ENCODE assay signal across 1 cellular context in the genomic region with DNA sequence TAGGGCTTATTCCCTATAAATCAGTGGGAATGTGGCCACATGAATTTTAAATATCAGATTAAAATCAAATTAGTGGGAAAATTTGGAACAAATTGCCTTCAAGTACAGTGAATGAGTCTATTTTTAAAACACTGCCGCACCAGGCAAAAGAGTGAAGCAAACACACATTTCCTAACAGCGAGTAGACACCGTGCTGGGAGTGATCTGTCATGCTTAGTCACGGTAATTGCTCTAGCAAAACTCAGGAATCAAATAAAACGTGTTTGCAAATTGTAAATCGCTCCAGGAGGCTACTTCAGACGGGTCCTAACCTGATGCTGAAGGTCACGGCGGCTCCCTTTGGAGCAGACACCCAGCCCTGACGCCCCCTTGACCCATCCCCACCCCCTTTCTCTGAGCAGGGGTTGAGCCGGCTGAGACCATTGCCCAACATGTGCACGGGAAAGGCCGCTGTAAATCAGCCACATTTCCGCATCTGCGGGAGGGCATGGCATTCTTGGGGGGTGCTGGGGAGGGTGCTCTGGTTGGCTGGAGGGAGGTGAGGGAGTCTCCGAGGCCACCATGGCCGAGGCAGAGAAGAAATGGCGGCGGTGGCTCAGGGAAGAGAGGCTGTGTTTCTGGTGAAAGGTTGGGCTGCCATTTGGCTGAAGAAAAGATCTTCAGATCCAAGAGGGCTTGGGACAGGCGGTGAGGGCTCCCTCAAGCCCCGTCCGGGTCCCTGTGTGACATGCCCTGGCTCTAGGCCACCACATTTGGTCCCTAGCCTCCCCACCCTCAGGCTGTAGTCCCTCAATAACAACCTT.
A peak's percentile ranks its signal among the peaks of the same experiment; 100 is the strongest.
TF ChIP-seq lines count a peak whose summit lies in the region.

No MANE protein-coding gene starts in this region.

TF ChIP-seq in HepG2, 621 proteins besides CTCF, POLR2A, EP300 and RAD21 (continued from another document and continues in another):
- TF ChIP-seq, protein P1, sequence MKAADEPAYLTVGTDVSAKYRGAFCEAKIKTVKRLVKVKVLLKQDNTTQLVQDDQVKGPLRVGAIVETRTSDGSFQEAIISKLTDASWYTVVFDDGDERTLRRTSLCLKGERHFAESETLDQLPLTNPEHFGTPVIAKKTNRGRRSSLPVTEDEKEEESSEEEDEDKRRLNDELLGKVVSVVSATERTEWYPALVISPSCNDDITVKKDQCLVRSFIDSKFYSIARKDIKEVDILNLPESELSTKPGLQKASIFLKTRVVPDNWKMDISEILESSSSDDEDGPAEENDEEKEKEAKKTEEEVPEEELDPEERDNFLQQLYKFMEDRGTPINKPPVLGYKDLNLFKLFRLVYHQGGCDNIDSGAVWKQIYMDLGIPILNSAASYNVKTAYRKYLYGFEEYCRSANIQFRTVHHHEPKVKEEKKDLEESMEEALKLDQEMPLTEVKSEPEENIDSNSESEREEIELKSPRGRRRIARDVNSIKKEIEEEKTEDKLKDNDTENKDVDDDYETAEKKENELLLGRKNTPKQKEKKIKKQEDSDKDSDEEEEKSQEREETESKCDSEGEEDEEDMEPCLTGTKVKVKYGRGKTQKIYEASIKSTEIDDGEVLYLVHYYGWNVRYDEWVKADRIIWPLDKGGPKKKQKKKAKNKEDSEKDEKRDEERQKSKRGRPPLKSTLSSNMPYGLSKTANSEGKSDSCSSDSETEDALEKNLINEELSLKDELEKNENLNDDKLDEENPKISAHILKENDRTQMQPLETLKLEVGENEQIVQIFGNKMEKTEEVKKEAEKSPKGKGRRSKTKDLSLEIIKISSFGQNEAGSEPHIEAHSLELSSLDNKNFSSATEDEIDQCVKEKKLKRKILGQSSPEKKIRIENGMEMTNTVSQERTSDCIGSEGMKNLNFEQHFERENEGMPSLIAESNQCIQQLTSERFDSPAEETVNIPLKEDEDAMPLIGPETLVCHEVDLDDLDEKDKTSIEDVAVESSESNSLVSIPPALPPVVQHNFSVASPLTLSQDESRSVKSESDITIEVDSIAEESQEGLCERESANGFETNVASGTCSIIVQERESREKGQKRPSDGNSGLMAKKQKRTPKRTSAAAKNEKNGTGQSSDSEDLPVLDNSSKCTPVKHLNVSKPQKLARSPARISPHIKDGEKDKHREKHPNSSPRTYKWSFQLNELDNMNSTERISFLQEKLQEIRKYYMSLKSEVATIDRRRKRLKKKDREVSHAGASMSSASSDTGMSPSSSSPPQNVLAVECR (CRISPR knock-in tag; IDR thresholded peaks at IDR 0.05; ENCODE audit: borderline replicate concordance), result peak; percentile 57; the same call in 1 of the 2 replicates
- TF ChIP-seq ZFX (CRISPR knock-in tag; IDR thresholded peaks at IDR 0.05; ENCODE audit: low read depth) (peak; percentile 51), ZNF3 (CRISPR knock-in tag; IDR thresholded peaks at IDR 0.05) (no peak), MYC (CRISPR knock-in tag; IDR thresholded peaks at IDR 0.05; ENCODE audit: borderline replicate concordance) (peak; percentile 85), NFKB2 (CRISPR knock-in tag; IDR thresholded peaks at IDR 0.05; ENCODE audit: borderline replicate concordance) (peak; percentile 18; the same call in 1 of the 2 replicates), NONO (IDR thresholded peaks at IDR 0.05) (no peak), NONO (CRISPR knock-in tag; conservative IDR thresholded peaks at IDR 0.05) (peak; percentile 66; the same call in 1 of the 2 replicates), ZNF205 (CRISPR knock-in tag; IDR thresholded peaks at IDR 0.05) (peak; percentile 88), POLR2G (IDR thresholded peaks at IDR 0.05; ENCODE audit: low read depth, low read length) (peak; percentile 81), HIVEP1 (CRISPR knock-in tag; IDR thresholded peaks at IDR 0.05) (0 out of 2 replicates have a peak, but pooled peaks have one; percentile 20), KAT7 (CRISPR knock-in tag; IDR thresholded peaks at IDR 0.05; ENCODE audit: borderline replicate concordance) (no peak), ZNF124 (CRISPR knock-in tag; IDR thresholded peaks at IDR 0.05) (peak; percentile 79; the same call in 1 of the 2 replicates), TCF7L2 (IDR thresholded peaks at IDR 0.05; ENCODE audit: low read depth, low read length) (peak; percentile 57; the same call in 1 of the 2 replicates), KDM6A (CRISPR knock-in tag; IDR thresholded peaks at IDR 0.05; ENCODE audit: low read depth) (peak; percentile 73), BCL6 (CRISPR knock-in tag; IDR thresholded peaks at IDR 0.05) (peak; percentile 76), ZNF550 (CRISPR knock-in tag; IDR thresholded peaks at IDR 0.05; ENCODE audit: borderline replicate concordance) (no peak), SKI (IDR thresholded peaks at IDR 0.05; ENCODE audit: partially characterized antibody) (peak; percentile 84), MED8 (CRISPR knock-in tag; IDR thresholded peaks at IDR 0.05; ENCODE audit: insufficient replicate concordance) (peak; percentile 67), HDAC1 (CRISPR knock-in tag; IDR thresholded peaks at IDR 0.05) (peak; percentile 82), ERF (CRISPR knock-in tag; IDR thresholded peaks at IDR 0.05) (no peak), STAG1 (CRISPR knock-in tag; IDR thresholded peaks at IDR 0.05) (no peak; the same call in 1 of the 2 replicates), ZKSCAN1 (IDR thresholded peaks at IDR 0.05; ENCODE audit: low read length) (no peak), ELF4 (CRISPR knock-in tag; IDR thresholded peaks at IDR 0.05; ENCODE audit: borderline replicate concordance) (0 out of 2 replicates have a peak, but pooled peaks have one; percentile 8), MAFF (IDR thresholded peaks at IDR 0.05; ENCODE audit: low read depth, low read length) (peak; percentile 60; the same call in 1 of the 2 replicates), FOSL1 (CRISPR knock-in tag; IDR thresholded peaks at IDR 0.05; ENCODE audit: borderline replicate concordance) (peak; percentile 19; the same call in 1 of the 2 replicates), HNRNPL (IDR thresholded peaks at IDR 0.05; ENCODE audit: low read depth, low read length) (peak; percentile 82; the same call in 1 of the 2 replicates), KAT8 (CRISPR knock-in tag; IDR thresholded peaks at IDR 0.05) (peak; percentile 58; the same call in 1 of the 2 replicates), NFIB (CRISPR knock-in tag; IDR thresholded peaks at IDR 0.05; ENCODE audit: borderline replicate concordance) (no peak), SMAD9 (CRISPR knock-in tag; IDR thresholded peaks at IDR 0.05) (no peak), ZNF839 (CRISPR knock-in tag; IDR thresholded peaks at IDR 0.05; ENCODE audit: borderline replicate concordance) (no peak; the same call in 1 of the 2 replicates), SRSF1 (optimal IDR thresholded peaks at IDR 0.05; ENCODE audit: low read depth, low read length) (peak; percentile 91)
- TF ChIP-seq, protein P2, sequence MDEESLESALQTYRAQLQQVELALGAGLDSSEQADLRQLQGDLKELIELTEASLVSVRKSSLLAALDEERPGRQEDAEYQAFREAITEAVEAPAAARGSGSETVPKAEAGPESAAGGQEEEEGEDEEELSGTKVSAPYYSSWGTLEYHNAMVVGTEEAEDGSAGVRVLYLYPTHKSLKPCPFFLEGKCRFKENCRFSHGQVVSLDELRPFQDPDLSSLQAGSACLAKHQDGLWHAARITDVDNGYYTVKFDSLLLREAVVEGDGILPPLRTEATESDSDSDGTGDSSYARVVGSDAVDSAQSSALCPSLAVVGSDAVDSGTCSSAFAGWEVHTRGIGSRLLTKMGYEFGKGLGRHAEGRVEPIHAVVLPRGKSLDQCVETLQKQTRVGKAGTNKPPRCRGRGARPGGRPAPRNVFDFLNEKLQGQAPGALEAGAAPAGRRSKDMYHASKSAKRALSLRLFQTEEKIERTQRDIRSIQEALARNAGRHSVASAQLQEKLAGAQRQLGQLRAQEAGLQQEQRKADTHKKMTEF (CRISPR knock-in tag; IDR thresholded peaks at IDR 0.05), result peak; percentile 34; the same call in 1 of the 2 replicates
- TF ChIP-seq, protein P3, sequence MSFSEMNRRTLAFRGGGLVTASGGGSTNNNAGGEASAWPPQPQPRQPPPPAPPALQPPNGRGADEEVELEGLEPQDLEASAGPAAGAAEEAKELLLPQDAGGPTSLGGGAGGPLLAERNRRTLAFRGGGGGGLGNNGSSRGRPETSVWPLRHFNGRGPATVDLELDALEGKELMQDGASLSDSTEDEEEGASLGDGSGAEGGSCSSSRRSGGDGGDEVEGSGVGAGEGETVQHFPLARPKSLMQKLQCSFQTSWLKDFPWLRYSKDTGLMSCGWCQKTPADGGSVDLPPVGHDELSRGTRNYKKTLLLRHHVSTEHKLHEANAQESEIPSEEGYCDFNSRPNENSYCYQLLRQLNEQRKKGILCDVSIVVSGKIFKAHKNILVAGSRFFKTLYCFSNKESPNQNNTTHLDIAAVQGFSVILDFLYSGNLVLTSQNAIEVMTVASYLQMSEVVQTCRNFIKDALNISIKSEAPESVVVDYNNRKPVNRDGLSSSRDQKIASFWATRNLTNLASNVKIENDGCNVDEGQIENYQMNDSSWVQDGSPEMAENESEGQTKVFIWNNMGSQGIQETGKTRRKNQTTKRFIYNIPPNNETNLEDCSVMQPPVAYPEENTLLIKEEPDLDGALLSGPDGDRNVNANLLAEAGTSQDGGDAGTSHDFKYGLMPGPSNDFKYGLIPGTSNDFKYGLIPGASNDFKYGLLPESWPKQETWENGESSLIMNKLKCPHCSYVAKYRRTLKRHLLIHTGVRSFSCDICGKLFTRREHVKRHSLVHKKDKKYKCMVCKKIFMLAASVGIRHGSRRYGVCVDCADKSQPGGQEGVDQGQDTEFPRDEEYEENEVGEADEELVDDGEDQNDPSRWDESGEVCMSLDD (CRISPR knock-in tag; IDR thresholded peaks at IDR 0.05; ENCODE audit: borderline replicate concordance), result peak; percentile 57; the same call in 1 of the 2 replicates
- TF ChIP-seq, protein P4, sequence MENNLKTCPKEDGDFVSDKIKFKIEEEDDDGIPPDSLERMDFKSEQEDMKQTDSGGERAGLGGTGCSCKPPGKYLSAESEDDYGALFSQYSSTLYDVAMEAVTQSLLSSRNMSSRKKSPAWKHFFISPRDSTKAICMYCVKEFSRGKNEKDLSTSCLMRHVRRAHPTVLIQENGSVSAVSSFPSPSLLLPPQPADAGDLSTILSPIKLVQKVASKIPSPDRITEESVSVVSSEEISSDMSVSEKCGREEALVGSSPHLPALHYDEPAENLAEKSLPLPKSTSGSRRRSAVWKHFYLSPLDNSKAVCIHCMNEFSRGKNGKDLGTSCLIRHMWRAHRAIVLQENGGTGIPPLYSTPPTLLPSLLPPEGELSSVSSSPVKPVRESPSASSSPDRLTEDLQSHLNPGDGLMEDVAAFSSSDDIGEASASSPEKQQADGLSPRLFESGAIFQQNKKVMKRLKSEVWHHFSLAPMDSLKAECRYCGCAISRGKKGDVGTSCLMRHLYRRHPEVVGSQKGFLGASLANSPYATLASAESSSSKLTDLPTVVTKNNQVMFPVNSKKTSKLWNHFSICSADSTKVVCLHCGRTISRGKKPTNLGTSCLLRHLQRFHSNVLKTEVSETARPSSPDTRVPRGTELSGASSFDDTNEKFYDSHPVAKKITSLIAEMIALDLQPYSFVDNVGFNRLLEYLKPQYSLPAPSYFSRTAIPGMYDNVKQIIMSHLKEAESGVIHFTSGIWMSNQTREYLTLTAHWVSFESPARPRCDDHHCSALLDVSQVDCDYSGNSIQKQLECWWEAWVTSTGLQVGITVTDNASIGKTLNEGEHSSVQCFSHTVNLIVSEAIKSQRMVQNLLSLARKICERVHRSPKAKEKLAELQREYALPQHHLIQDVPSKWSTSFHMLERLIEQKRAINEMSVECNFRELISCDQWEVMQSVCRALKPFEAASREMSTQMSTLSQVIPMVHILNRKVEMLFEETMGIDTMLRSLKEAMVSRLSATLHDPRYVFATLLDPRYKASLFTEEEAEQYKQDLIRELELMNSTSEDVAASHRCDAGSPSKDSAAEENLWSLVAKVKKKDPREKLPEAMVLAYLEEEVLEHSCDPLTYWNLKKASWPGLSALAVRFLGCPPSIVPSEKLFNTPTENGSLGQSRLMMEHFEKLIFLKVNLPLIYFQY (CRISPR knock-in tag; IDR thresholded peaks at IDR 0.05; ENCODE audit: borderline replicate concordance), result 0 out of 2 replicates have a peak, but pooled peaks have one; percentile 32
- TF ChIP-seq, protein P5, sequence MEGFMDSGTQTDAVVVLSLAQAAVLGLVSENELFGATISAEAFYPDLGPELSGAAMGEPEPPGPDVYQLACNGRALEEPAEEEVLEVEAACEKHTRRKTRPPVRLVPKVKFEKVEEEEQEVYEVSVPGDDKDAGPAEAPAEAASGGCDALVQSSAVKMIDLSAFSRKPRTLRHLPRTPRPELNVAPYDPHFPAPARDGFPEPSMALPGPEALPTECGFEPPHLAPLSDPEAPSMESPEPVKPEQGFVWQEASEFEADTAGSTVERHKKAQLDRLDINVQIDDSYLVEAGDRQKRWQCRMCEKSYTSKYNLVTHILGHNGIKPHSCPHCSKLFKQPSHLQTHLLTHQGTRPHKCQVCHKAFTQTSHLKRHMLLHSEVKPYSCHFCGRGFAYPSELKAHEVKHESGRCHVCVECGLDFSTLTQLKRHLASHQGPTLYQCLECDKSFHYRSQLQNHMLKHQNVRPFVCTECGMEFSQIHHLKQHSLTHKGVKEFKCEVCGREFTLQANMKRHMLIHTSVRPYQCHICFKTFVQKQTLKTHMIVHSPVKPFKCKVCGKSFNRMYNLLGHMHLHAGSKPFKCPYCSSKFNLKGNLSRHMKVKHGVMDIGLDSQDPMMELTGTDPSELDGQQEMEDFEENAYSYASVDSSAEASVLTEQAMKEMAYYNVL (CRISPR knock-in tag; IDR thresholded peaks at IDR 0.05; ENCODE audit: borderline replicate concordance), result no peak; the same call in 1 of the 2 replicates
- TF ChIP-seq, protein P6, sequence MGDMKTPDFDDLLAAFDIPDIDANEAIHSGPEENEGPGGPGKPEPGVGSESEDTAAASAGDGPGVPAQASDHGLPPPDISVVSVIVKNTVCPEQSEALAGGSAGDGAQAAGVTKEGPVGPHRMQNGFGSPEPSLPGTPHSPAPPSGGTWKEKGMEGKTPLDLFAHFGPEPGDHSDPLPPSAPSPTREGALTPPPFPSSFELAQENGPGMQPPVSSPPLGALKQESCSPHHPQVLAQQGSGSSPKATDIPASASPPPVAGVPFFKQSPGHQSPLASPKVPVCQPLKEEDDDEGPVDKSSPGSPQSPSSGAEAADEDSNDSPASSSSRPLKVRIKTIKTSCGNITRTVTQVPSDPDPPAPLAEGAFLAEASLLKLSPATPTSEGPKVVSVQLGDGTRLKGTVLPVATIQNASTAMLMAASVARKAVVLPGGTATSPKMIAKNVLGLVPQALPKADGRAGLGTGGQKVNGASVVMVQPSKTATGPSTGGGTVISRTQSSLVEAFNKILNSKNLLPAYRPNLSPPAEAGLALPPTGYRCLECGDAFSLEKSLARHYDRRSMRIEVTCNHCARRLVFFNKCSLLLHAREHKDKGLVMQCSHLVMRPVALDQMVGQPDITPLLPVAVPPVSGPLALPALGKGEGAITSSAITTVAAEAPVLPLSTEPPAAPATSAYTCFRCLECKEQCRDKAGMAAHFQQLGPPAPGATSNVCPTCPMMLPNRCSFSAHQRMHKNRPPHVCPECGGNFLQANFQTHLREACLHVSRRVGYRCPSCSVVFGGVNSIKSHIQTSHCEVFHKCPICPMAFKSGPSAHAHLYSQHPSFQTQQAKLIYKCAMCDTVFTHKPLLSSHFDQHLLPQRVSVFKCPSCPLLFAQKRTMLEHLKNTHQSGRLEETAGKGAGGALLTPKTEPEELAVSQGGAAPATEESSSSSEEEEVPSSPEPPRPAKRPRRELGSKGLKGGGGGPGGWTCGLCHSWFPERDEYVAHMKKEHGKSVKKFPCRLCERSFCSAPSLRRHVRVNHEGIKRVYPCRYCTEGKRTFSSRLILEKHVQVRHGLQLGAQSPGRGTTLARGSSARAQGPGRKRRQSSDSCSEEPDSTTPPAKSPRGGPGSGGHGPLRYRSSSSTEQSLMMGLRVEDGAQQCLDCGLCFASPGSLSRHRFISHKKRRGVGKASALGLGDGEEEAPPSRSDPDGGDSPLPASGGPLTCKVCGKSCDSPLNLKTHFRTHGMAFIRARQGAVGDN (CRISPR knock-in tag; IDR thresholded peaks at IDR 0.05), result peak; percentile 92
